Comparison of ENCODE assay signal across 8 cellular contexts in genomic region chr6:33430991-33431879, GRCh38. TPM values are rescaled to one million over a fixed set of nuclear protein-coding genes. Genes with fewer than 3 reads are reported as not detected.
A peak's percentile ranks its signal among the peaks of the same experiment; 100 is the strongest.
DNase-seq lines count a peak whose midpoint lies in the region; ATAC-seq and TF ChIP-seq lines count a peak whose summit lies in the region.

No MANE protein-coding gene starts in this region.

- no peak overlapping the region for H2BK120ac ChIP-seq in H9 (ENCODE audit: low read depth, low read length, poor library complexity, severe bottlenecking)

- H4K8ac ChIP-seq in H9 (replicated peaks; ENCODE audit: insufficient read length, low read depth, low read length) = no peak overlapping the region

- peak overlapping the region; percentile 56 for H3K9ac ChIP-seq in H9 (ENCODE audit: extremely low read depth, insufficient read length, low read length)
- H3K9ac ChIP-seq in OCI-LY1 (ENCODE audit: low read length) = peak overlapping the region; percentile 39; the same call in 1 of the 2 replicates

- H3K9me2 ChIP-seq in OCI-LY1 (ENCODE audit: low read depth, low read length) (no peaks in the 10 kb centered on the region), PC-9 (ENCODE audit: insufficient read depth) (no peaks in the 10 kb centered on the region)

- H3K27me3 ChIP-seq in H9 (ENCODE audit: insufficient read depth, low read length) (no peaks in the 10 kb centered on the region), OCI-LY1 (ENCODE audit: insufficient read depth, low read length) (no peaks in the 10 kb centered on the region), PC-9 (ENCODE audit: insufficient read depth, low read depth) (no peaks in the 10 kb centered on the region)

- 0 out of 2 replicates have a peak, but pooled peaks cover 5% of the 10 kb centered on the region for H3F3A ChIP-seq in OCI-LY1 (ENCODE audit: insufficient read depth, low read length)
- peaks cover 18% of the 10 kb centered on the region; the same call in 1 of the 2 replicates for H3F3A ChIP-seq in PC-9 (ENCODE audit: insufficient read depth, low read depth)

- no peak for ATAC-seq in GM19467 (IDR thresholded peaks at IDR 0.05; ENCODE audit: unreplicated experiment)

- DNase-seq in COLO829 (ENCODE audit: low spot score) (peak; percentile 83), H9 (peak; percentile 95), activated T-helper 1 cell treated with Interleukin-2 at 50 U/mL for 16 hours (ENCODE audit: low read depth) (peak; percentile 74), globus pallidus (ENCODE audit: low spot score) (peak; percentile 88), progenitor cell of endocrine pancreas (ENCODE audit: low spot score, unreplicated experiment) (peak; percentile 59), PC-9 (no peak)

- no CpG with 5 or more reads among the region's 12 CpGs for WGBS in H9 (ENCODE audit: extremely low coverage, insufficient read length, low lambda C conversion rate)

- no peak overlapping the region for H4K5ac ChIP-seq in H9 (ENCODE audit: insufficient read length, low read depth, low read length)

- H2BK20ac ChIP-seq in H9 (ENCODE audit: low read depth, low read length, poor library complexity, severe bottlenecking) = no peak overlapping the region

- peaks cover 14% of the 10 kb centered on the region; the same call in 1 of the 2 replicates for H3K79me2 ChIP-seq in H9 (ENCODE audit: insufficient read depth, low read length)
- no peaks in the 10 kb centered on the region for H3K79me2 ChIP-seq in OCI-LY1 (ENCODE audit: insufficient read depth, low read length)
- H3K79me2 ChIP-seq in PC-9 (ENCODE audit: low read depth) = no peaks in the 10 kb centered on the region

- H3K9me3 Mint-ChIP-seq in H9 (no peaks in the 10 kb centered on the region), progenitor cell of endocrine pancreas (ENCODE audit: low read depth) (no peaks in the 10 kb centered on the region)

- H3K4me3 ChIP-seq in OCI-LY1 (ENCODE audit: low read depth, low read length, poor library complexity, severe bottlenecking) (peak overlapping the region; percentile 31), PC-9 (no peak overlapping the region)

- H3K36me3 Mint-ChIP-seq in H9 (ENCODE audit: insufficient read depth in 1 of 3, low read depth in 3 of 3) (peaks cover 13 to 26% (median 25%) of the 10 kb centered on the region in 3 experiments), progenitor cell of endocrine pancreas (ENCODE audit: insufficient read depth) (peaks cover 6% of the 10 kb centered on the region)

- H3K4me3 Mint-ChIP-seq in H9 = peak overlapping the region; percentile 75 to 81
- H3K4me3 Mint-ChIP-seq in progenitor cell of endocrine pancreas (ENCODE audit: low read depth) = peak overlapping the region; percentile 58

- peak overlapping the region; percentile 82 for H3K14ac ChIP-seq in H9 (ENCODE audit: insufficient read depth, low read length)

- BruUV-seq in PC-9 (replicated peaks; lab: Mats Ljungman, UMichigan) = no TSS peak

- H3K4me2 ChIP-seq in H9 (ENCODE audit: insufficient read depth, insufficient read length, low read length) = peak overlapping the region; percentile 88
- peak overlapping the region; percentile 80 for H3K4me2 ChIP-seq in OCI-LY1 (ENCODE audit: low read length)
- no peak overlapping the region for H3K4me2 ChIP-seq in PC-9

- peaks cover 24% of the 10 kb centered on the region for H3K23me2 ChIP-seq in H9 (ENCODE audit: insufficient read length, low read depth, low read length, poor library complexity, severe bottlenecking)

- no peak overlapping the region for H2AK5ac ChIP-seq in H9 (ENCODE audit: insufficient read length, low read length)

- TF ChIP-seq CTCF in H9 (conservative IDR thresholded peaks at IDR 0.05) (no peak), OCI-LY1 (IDR thresholded peaks at IDR 0.05; ENCODE audit: low read length) (no peak), progenitor cell of endocrine pancreas (IDR thresholded peaks at IDR 0.05; ENCODE audit: unreplicated experiment) (no peak), PC-9 (conservative IDR thresholded peaks at IDR 0.05) (no peak)

- CTCF ChIA-PET in PC-9 (lab: Charles Lee) = no interaction called here

- H2AFZ ChIP-seq in H9 (ENCODE audit: low read length) = no peak overlapping the region
- H2AFZ ChIP-seq in OCI-LY1 (ENCODE audit: low read length) = no peak overlapping the region
- no peak overlapping the region for H2AFZ ChIP-seq in PC-9

- H3K79me1 ChIP-seq in H9 (ENCODE audit: insufficient read depth, low read depth, low read length, poor library complexity, severe bottlenecking) = peaks cover 5% of the 10 kb centered on the region

- H3K27me3 Mint-ChIP-seq in H9 (ENCODE audit: low read depth) = no peaks in the 10 kb centered on the region; the same call in 1 of the 2 replicates
- no peaks in the 10 kb centered on the region for H3K27me3 Mint-ChIP-seq in progenitor cell of endocrine pancreas

- H3K4me1 ChIP-seq in H9 (ENCODE audit: insufficient read depth, low read length) (peaks cover 17% of the 10 kb centered on the region; the same call in 1 of the 2 replicates), OCI-LY1 (ENCODE audit: insufficient read depth, low read length, severe bottlenecking) (peaks cover 57% of the 10 kb centered on the region), PC-9 (replicated peaks; ENCODE audit: insufficient read depth) (peaks cover 7% of the 10 kb centered on the region; the same call in 1 of the 2 replicates)

- H3K56ac ChIP-seq in H9 (ENCODE audit: insufficient read length, low read depth, low read length) = no peak overlapping the region

- H2BK15ac ChIP-seq in H9 (ENCODE audit: low read depth, low read length) = no peak overlapping the region

- H3K36me3 ChIP-seq in OCI-LY1 (ENCODE audit: insufficient read depth, low read length) (0 out of 2 replicates have a peak, but pooled peaks cover 11% of the 10 kb centered on the region), PC-9 (ENCODE audit: low read depth) (no peaks in the 10 kb centered on the region)

- intact Hi-C loops in PC-9 (cut with micrococcal nuclease; ENCODE audit: unreplicated experiment) = no loop called here

- peak overlapping the region; percentile 73 for H3K18ac ChIP-seq in H9 (ENCODE audit: insufficient read length, low read depth, low read length)

- POLR2A ChIA-PET in PC-9 (lab: Charles Lee; ENCODE audit: unreplicated experiment) = interaction anchor here (0.5 kb wide), 1 partner anchor 132 kb away, joined by 3 read pairs; the partner anchor contains the start of gene RGL2

- H3K4me1 Mint-ChIP-seq in H9 (peaks cover 67 to 77% of the 10 kb centered on the region in 2 experiments), progenitor cell of endocrine pancreas (ENCODE audit: low read depth) (peaks cover 56% of the 10 kb centered on the region)

- H4K20me1 ChIP-seq in H9 (ENCODE audit: control insufficient read depth, insufficient read depth, insufficient read length) (no peaks in the 10 kb centered on the region), OCI-LY1 (ENCODE audit: insufficient read depth, low read length) (no peaks in the 10 kb centered on the region), PC-9 (ENCODE audit: insufficient read depth) (no peaks in the 10 kb centered on the region)

- H2BK5ac ChIP-seq in H9 (ENCODE audit: insufficient read length, low read length) = peak overlapping the region; percentile 65

- H3K9me3 ChIP-seq in H9 (ENCODE audit: control insufficient read depth, low read depth, low read length) (no peaks in the 10 kb centered on the region), OCI-LY1 (ENCODE audit: low read length) (no peaks in the 10 kb centered on the region), PC-9 (ENCODE audit: insufficient read depth, low read depth) (no peaks in the 10 kb centered on the region)

- peak overlapping the region; percentile 48; the same call in 1 of the 2 replicates for H3K4ac ChIP-seq in H9 (ENCODE audit: low read depth, low read length)

- H3K27ac ChIP-seq in H9 (ENCODE audit: insufficient read length, low read depth, low read length) (peak overlapping the region; percentile 86), OCI-LY1 (ENCODE audit: low read depth, low read length, poor library complexity, severe bottlenecking) (peak overlapping the region; percentile 60), PC-9 (no peak overlapping the region)

- peak overlapping the region; percentile 84 for H2BK12ac ChIP-seq in H9 (ENCODE audit: insufficient read length, low read depth, low read length)

- no peak overlapping the region for H3T11ph ChIP-seq in H9 (ENCODE audit: low read length)

- no peak overlapping the region for H3K23ac ChIP-seq in H9 (ENCODE audit: insufficient read length, low read depth, low read length)

- H3K27ac Mint-ChIP-seq in H9 (peak overlapping the region; percentile 94 to 97 (median 96)), progenitor cell of endocrine pancreas (no peak overlapping the region)

- H4K91ac ChIP-seq in H9 (ENCODE audit: insufficient read length, low read depth, low read length) = no peak overlapping the region

RNA-seq across cellular contexts. Expression of gene SYNGAP1, which starts 11.4 kb away (rescaled TPM):
- total RNA-seq in H9 (2021) = 111 and 121 TPM in 2 replicates
- total RNA-seq in progenitor cell of endocrine pancreas = 59.9 and 60.3 TPM in 2 replicates
- 13.6 and 17.7 TPM in 2 replicates for total RNA-seq in PC-9 (2021)

RNA-seq across cellular contexts. Expression of gene CUTA, which starts 13.3 kb away (rescaled TPM):
- 257 and 264 TPM in 2 replicates for total RNA-seq in H9 (2021)
- 252 and 264 TPM in 2 replicates for total RNA-seq in progenitor cell of endocrine pancreas
- total RNA-seq in PC-9 (2021) = 213 and 220 TPM in 2 replicates

RNA-seq across cellular contexts. Expression of gene PHF1, which starts 20.4 kb away (rescaled TPM):
- 49.8 and 56.8 TPM in 2 replicates for total RNA-seq in H9 (2021)
- total RNA-seq in progenitor cell of endocrine pancreas = 58.1 and 58.4 TPM in 2 replicates
- total RNA-seq in PC-9 (2021) = 47.6 and 52.0 TPM in 2 replicates

RNA-seq across cellular contexts. Expression of gene ZBTB9, which starts 23.1 kb away (rescaled TPM):
- total RNA-seq in H9 (2021) (48.1 and 53.1 TPM in 2 replicates), progenitor cell of endocrine pancreas (15.4 and 15.7 TPM in 2 replicates), PC-9 (2021) (7.9 and 8.4 TPM in 2 replicates)

RNA-seq across cellular contexts. Expression of gene KIFC1, which starts 39.6 kb away (rescaled TPM):
- 73.1 and 73.8 TPM in 2 replicates for total RNA-seq in H9 (2021)
- 45.5 and 46.6 TPM in 2 replicates for total RNA-seq in progenitor cell of endocrine pancreas
- 82.9 and 91.4 TPM in 2 replicates for total RNA-seq in PC-9 (2021)

Comparison
In these comparisons a context has a peak if more than half of its experiments do, and no peak if none do; other contexts are left out.
1. DNase-seq: peak in COLO829 (single experiment), H9 (single experiment), activated T-helper 1 cell treated with Interleukin-2 at 50 U/mL for 16 hours (single experiment), globus pallidus (single experiment) and progenitor cell of endocrine pancreas (single experiment); none in PC-9 (0 of 2).